10 cellular contexts compared by ENCODE assay signal in genomic region chr7:143258830-143259229, GRCh38. TPM values are rescaled to one million over a fixed set of nuclear protein-coding genes. Genes with fewer than 3 reads are reported as not detected.
DNase-seq lines count a peak whose midpoint lies in the region; ATAC-seq, FAIRE-seq and TF ChIP-seq lines count a peak whose summit lies in the region.
"Had no signal": no experiment of that assay in that cellular context is flagged by ENCODE, and none has a peak within 500 bp of the region (broad histone marks: within the 10 kb centered on the region; RNA-seq: fewer than 3 reads in every experiment).

No MANE protein-coding gene starts in this region.

- no peaks in the 10 kb centered on the region for H3K9me3 ChIP-seq in PC-3 (ENCODE audit: low read length)
- H3K9me3 ChIP-seq in left lung, result no peaks in the 10 kb centered on the region

- H3K9me3 Mint-ChIP-seq in GM23338, result no peaks in the 10 kb centered on the region
- H3K9me3 Mint-ChIP-seq: immature natural killer cell had no signal

- no peaks in the 10 kb centered on the region for H3K79me2 ChIP-seq in GM23338 (replicated peaks; ENCODE audit: insufficient read depth)
- peaks cover 7% of the 10 kb centered on the region for H3K79me2 ChIP-seq in PC-3 (ENCODE audit: low read length)

- H3K4me3 Mint-ChIP-seq in GM23338, result no peak overlapping the region
- H3K4me3 Mint-ChIP-seq: immature natural killer cell had no signal

- POLR2A ChIA-PET in PC-3 (lab: Charles Lee; ENCODE audit: unreplicated experiment), result no interaction called here

- TF ChIP-seq POLR2A in H54 (IDR thresholded peaks at IDR 0.05; ENCODE audit: low read depth, low read length), result no peak

- H3K36me3 Mint-ChIP-seq in GM23338 (ENCODE audit: low read depth), result no peaks in the 10 kb centered on the region
- H3K36me3 Mint-ChIP-seq: immature natural killer cell had no signal

- H3K9ac ChIP-seq in PC-3 (ENCODE audit: low read length), result no peak overlapping the region

- no peak for FAIRE-seq in H54 (lab: Jason Lieb, UNC)

- H3K4me2 ChIP-seq in GM23338, result no peak overlapping the region
- 0 out of 2 replicates have a peak overlapping the region, but pooled peaks have one; percentile 27 for H3K4me2 ChIP-seq in PC-3 (ENCODE audit: low read length)

- no peak for DNase-seq in GM23338 (ENCODE audit: low spot score)
- no peak for DNase-seq in PC-3
- DNase-seq in left lung, result no peak
- no peak for DNase-seq in H54 (ENCODE audit: insufficient read length, low spot score)
- no peak for DNase-seq in posterior cingulate gyrus
- DNase-seq in DMS53 treated with DMSO at 0.1 percent for 48 hours (lab: John Stamatoyannopoulos, UW; ENCODE audit: unreplicated experiment), result no peak
- DNase-seq in DMS79 treated with DMSO at 0.1 percent for 48 hours (lab: John Stamatoyannopoulos, UW), result no peak
- DNase-seq: immature natural killer cell; stimulated activated CD4-positive, alpha-beta T cell treated with anti-CD3 and anti-CD28 coated beads, Interleukin-4, amount 100 ng/mL, for 4 hours had no signal

- ATAC-seq in GM18520 (IDR thresholded peaks at IDR 0.05; ENCODE audit: unreplicated experiment) (peak; percentile 34), GM23338 (no peak), PC-3 (no peak), left lung (peak; percentile 51)

- CTCF ChIA-PET in PC-3 (lab: Charles Lee), result no interaction called here

- H3K36me3 ChIP-seq in GM23338 (ENCODE audit: insufficient read depth), result no peaks in the 10 kb centered on the region
- no peaks in the 10 kb centered on the region for H3K36me3 ChIP-seq in PC-3 (ENCODE audit: low read depth, low read length)
- H3K36me3 ChIP-seq in left lung, result no peaks in the 10 kb centered on the region

- intact Hi-C loops in PC-3 (cut with micrococcal nuclease), result no loop called here
- intact Hi-C loops in left lung (cut with DNase I), result no loop called here
- intact Hi-C loops in posterior cingulate gyrus (cut with DNase I), result no loop called here

- H3K27me3 ChIP-seq in GM23338 (ENCODE audit: insufficient read depth) (no peaks in the 10 kb centered on the region), PC-3 (ENCODE audit: low read length) (no peaks in the 10 kb centered on the region), left lung (no peaks in the 10 kb centered on the region)

- peak overlapping the region; percentile 70; the same call in 1 of the 2 replicates for H2AFZ ChIP-seq in GM23338
- H2AFZ ChIP-seq in PC-3 (ENCODE audit: low read length), result no peak overlapping the region

- H3K27me3 Mint-ChIP-seq in GM23338 (ENCODE audit: insufficient read depth, low read depth, poor library complexity), result peaks cover 4% of the 10 kb centered on the region

- H3F3A ChIP-seq in GM23338 (replicated peaks; ENCODE audit: low read depth) (no peaks in the 10 kb centered on the region; the same call in 1 of the 2 replicates), PC-3 (ENCODE audit: low read length, unreplicated experiment) (no peaks in the 10 kb centered on the region)

- H3K27ac ChIP-seq in GM23338 (ENCODE audit: low read depth) (no peak overlapping the region), PC-3 (ENCODE audit: low read length) (no peak overlapping the region), left lung (peak overlapping the region; percentile 20 to 47)

- H3K4me1 Mint-ChIP-seq in GM23338, result no peaks in the 10 kb centered on the region; the same call in 2 of the 3 replicates

- H3K4me3 ChIP-seq in GM23338 (no peak overlapping the region), PC-3 (ENCODE audit: low read length) (no peak overlapping the region), left lung (no peak overlapping the region)

- H4K20me1 ChIP-seq in GM23338 (replicated peaks; ENCODE audit: insufficient read depth) (no peaks in the 10 kb centered on the region), PC-3 (ENCODE audit: low read length) (no peaks in the 10 kb centered on the region)

- no peak for TF ChIP-seq CTCF in GM23338 (conservative IDR thresholded peaks at IDR 0.05; ENCODE audit: low read depth in 2 of 2)
- no peak for TF ChIP-seq CTCF in PC-3 (conservative IDR thresholded peaks at IDR 0.05; ENCODE audit: low read depth, low read length)
- no peak for TF ChIP-seq CTCF in left lung (IDR thresholded peaks at IDR 0.05)

- 0 out of 2 replicates have a peak, but pooled peaks cover 4% of the 10 kb centered on the region for H3K9me2 ChIP-seq in GM23338 (ENCODE audit: insufficient read depth)
- no peaks in the 10 kb centered on the region for H3K9me2 ChIP-seq in PC-3 (replicated peaks; ENCODE audit: low read length)

- H3K27ac Mint-ChIP-seq in GM23338, result no peak overlapping the region

- BruUV-seq in PC-3 (replicated peaks; lab: Mats Ljungman, UMichigan), result no TSS peak

- H3K4me1 ChIP-seq in GM23338 (ENCODE audit: insufficient read depth) (peaks cover 1% of the 10 kb centered on the region; the same call in 1 of the 2 replicates), PC-3 (ENCODE audit: insufficient read depth, low read length) (peaks cover 41% of the 10 kb centered on the region), left lung (peaks cover 0 to 13% of the 10 kb centered on the region in 2 donors)

TF ChIP-seq in GM23338, 12 proteins besides CTCF, POLR2A, EP300 and RAD21 (continues in another document):
- TF ChIP-seq NANOG (IDR thresholded peaks at IDR 0.05; ENCODE audit: borderline replicate concordance), result no peak
- TF ChIP-seq REST (IDR thresholded peaks at IDR 0.05; ENCODE audit: unreplicated experiment), result no peak
- TF ChIP-seq EZH2phosphoT487 (IDR thresholded peaks at IDR 0.05; ENCODE audit: unreplicated experiment), result no peak
- no peak for TF ChIP-seq ZNF114 (CRISPR knock-in tag; IDR thresholded peaks at IDR 0.05)

RNA-seq across cellular contexts. Expression of gene GSTK1, which starts 4.4 kb away (rescaled TPM):
- 26.4 and 27.3 TPM in 2 replicates for total RNA-seq in GM23338 (2014; rRNA removed; shearing (Covaris generic))
- 26.3 and 27.5 TPM in 2 replicates for polyA plus RNA-seq in GM23338 (2016; fragmentation: Nextera tagmentation; extraction: Ambion mirVana)
- 111 and 117 TPM in 2 replicates for total RNA-seq in PC-3 (2014; rRNA removed)
- total RNA-seq in left lung, result 100 to 1,000 TPM; 124 to 151 TPM

RNA-seq across cellular contexts. Expression of gene TMEM139, which starts 25.9 kb away (rescaled TPM):
- 2.3 and 3.6 TPM in 2 replicates for total RNA-seq in GM23338 (2014; rRNA removed; shearing (Covaris generic))
- 1.7 and 3.3 TPM in 2 replicates for polyA plus RNA-seq in GM23338 (2016; fragmentation: Nextera tagmentation; extraction: Ambion mirVana)
- total RNA-seq in PC-3 (2014; rRNA removed) (5.2 and 6.2 TPM in 2 replicates), left lung (10 to 100 TPM; 18.5 to 48.1 TPM)
- polyA plus RNA-seq: immature natural killer cell had no signal

RNA-seq across cellular contexts. Expression of gene CASP2, which starts 29.3 kb away (rescaled TPM):
- total RNA-seq in GM23338 (2014; rRNA removed; shearing (Covaris generic)), result 15.7 and 21.8 TPM in 2 replicates
- 13.7 and 17.7 TPM in 2 replicates for polyA plus RNA-seq in GM23338 (2016; fragmentation: Nextera tagmentation; extraction: Ambion mirVana)
- total RNA-seq in PC-3 (2014; rRNA removed) (25.1 and 26.4 TPM in 2 replicates), left lung (10 to 100 TPM; 36.3 to 43.0 TPM)

RNA-seq across cellular contexts. Expression of gene TAS2R40, which starts 37.0 kb away (rescaled TPM):
- not detected in 2 replicates for total RNA-seq in GM23338 (2014; rRNA removed; shearing (Covaris generic))
- polyA plus RNA-seq in GM23338 (2016; fragmentation: Nextera tagmentation; extraction: Ambion mirVana), result not detected in 2 replicates
- total RNA-seq in PC-3 (2014; rRNA removed) (not detected in 2 replicates), left lung (not detected)
- polyA plus RNA-seq: immature natural killer cell had no signal

RNA-seq across cellular contexts. Expression of gene CLCN1, which starts 57.1 kb away (rescaled TPM):
- total RNA-seq in GM23338 (2014; rRNA removed; shearing (Covaris generic)), result 0.23 and 0.38 TPM in 2 replicates
- 0.43 and 0.48 TPM in 2 replicates for polyA plus RNA-seq in GM23338 (2016; fragmentation: Nextera tagmentation; extraction: Ambion mirVana)
- total RNA-seq in PC-3 (2014; rRNA removed) (0.55 and 0.69 TPM in 2 replicates), left lung (under 1 TPM; 0.08 to 0.09 TPM)

Comparison
In these comparisons a context has a peak if more than half of its experiments do, and no peak if none do; other contexts are left out.
1. ATAC-seq: peak in GM18520 (single experiment) and left lung (single experiment); none in GM23338 (single experiment) and PC-3 (single experiment).
2. H3K27ac ChIP-seq: peak in left lung (2 of 2); none in GM23338 (single experiment) and PC-3 (single experiment).